Comparison of ENCODE assay signal across 8 cellular contexts in the genomic region with DNA sequence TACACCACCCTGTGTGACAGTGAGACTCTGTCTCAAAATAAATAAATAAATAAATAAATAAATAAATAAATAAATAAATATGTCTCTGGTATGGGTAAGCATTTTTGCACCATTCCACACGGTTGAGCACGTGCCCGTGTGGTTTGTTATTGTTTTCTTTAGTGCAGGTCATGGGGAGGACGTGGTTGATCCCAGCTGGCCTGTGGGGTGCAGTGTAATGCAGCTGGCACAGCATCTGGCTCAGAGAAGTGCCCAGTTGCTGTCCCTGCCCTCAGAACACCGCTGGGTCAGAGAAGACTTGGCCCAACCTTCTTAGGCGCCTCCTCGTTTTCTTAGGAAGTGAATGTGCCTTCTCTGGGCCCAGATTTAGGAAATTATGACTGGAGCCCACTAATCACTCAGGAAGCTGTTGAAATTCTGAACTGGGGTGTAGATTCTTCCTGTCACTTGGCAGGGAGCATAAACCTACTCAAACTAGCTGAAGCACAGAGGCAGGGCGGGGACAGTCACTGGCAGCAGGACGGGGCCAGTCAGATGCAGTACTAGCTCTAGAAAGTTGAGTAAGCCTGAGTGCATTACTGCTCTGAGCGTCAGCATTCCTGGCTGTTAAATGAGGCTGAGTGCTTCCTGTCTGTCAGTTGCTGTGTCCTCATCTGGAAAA.
DNase-seq lines count a peak whose midpoint lies in the region; ATAC-seq and TF ChIP-seq lines count a peak whose summit lies in the region.

No MANE protein-coding gene starts in this region.

- H4K20me1 ChIP-seq in hepatocyte (ENCODE audit: insufficient read depth, poor library complexity, severe bottlenecking) = no peaks in the 10 kb centered on the region

- H3K36me3 ChIP-seq in sigmoid colon = peaks cover 0 to 15% (median 0%) of the 10 kb centered on the region in 4 donors
- H3K36me3 ChIP-seq in hepatocyte (replicated peaks; ENCODE audit: insufficient read depth, low read depth) = no peaks in the 10 kb centered on the region

- H3K9me3 ChIP-seq in sigmoid colon (no peaks in the 10 kb centered on the region), hepatocyte (ENCODE audit: low read depth) (no peaks in the 10 kb centered on the region)

- no peak overlapping the region for H3K27ac Mint-ChIP-seq in stimulated activated naive CD8-positive, alpha-beta T cell treated with anti-CD3 and anti-CD28 coated beads, Interleukin-15, amount 100 ng/mL, for 72 hours

- no peak overlapping the region for H3K4me3 Mint-ChIP-seq in stimulated activated naive CD8-positive, alpha-beta T cell treated with anti-CD3 and anti-CD28 coated beads, Interleukin-15, amount 100 ng/mL, for 72 hours

- no peaks in the 10 kb centered on the region for H3K79me2 ChIP-seq in hepatocyte

- H2AFZ ChIP-seq in hepatocyte = no peak overlapping the region

- no peak overlapping the region for H3K4me3 ChIP-seq in sigmoid colon
- no peak overlapping the region for H3K4me3 ChIP-seq in hepatocyte

- DNase-seq in GM03348 (ENCODE audit: low spot score) (peak; percentile 90), glomerular visceral epithelial cell (ENCODE audit: extremely low spot score) (peak; percentile 72), sigmoid colon (peak; percentile 93), hepatocyte (ENCODE audit: low spot score) (no peak)
- DNase-seq in stimulated activated naive CD8-positive, alpha-beta T cell treated with anti-CD3 and anti-CD28 coated beads, Interleukin-15, amount 100 ng/mL, for 72 hours = no peak

- ATAC-seq in SK-N-SH treated with all-trans-retinoic acid at 6 μM for 48 hours = peak; percentile 87
- ATAC-seq in GM21723 (IDR thresholded peaks at IDR 0.05; ENCODE audit: unreplicated experiment) = no peak
- ATAC-seq in GM18867 (IDR thresholded peaks at IDR 0.05; ENCODE audit: unreplicated experiment) = no peak
- ATAC-seq in stimulated activated naive CD8-positive, alpha-beta T cell treated with anti-CD3 and anti-CD28 coated beads, Interleukin-15, amount 100 ng/mL, for 72 hours = no peak

- intact Hi-C loops in sigmoid colon (cut with DNase I) = loop anchor here (10.0 kb wide), 2 partner anchors 208 to 268 kb away; a partner anchor contains a TSS

- no peak for TF ChIP-seq EP300 in sigmoid colon (IDR thresholded peaks at IDR 0.05)

- TF ChIP-seq POLR2A in sigmoid colon (IDR thresholded peaks at IDR 0.05) = no peak

- WGBS in sigmoid colon, 2 donors = 55 to 59% methylated on average over 10 of the region's 10 CpGs
- WGBS in hepatocyte (ENCODE audit: low lambda C conversion rate, missing lambda C conversion rate) = 81% methylated on average over 10 of the region's 10 CpGs

- no peaks in the 10 kb centered on the region for H3K9me3 Mint-ChIP-seq in stimulated activated naive CD8-positive, alpha-beta T cell treated with anti-CD3 and anti-CD28 coated beads, Interleukin-15, amount 100 ng/mL, for 72 hours

- H3K27me3 ChIP-seq in sigmoid colon (no peaks in the 10 kb centered on the region), hepatocyte (no peaks in the 10 kb centered on the region)

- peaks cover 0 to 6% (median 2%) of the 10 kb centered on the region in 4 donors for H3K4me1 ChIP-seq in sigmoid colon
- peaks cover 3% of the 10 kb centered on the region for H3K4me1 ChIP-seq in hepatocyte (ENCODE audit: insufficient read depth)

- peaks cover 21% of the 10 kb centered on the region for H3K4me1 Mint-ChIP-seq in stimulated activated naive CD8-positive, alpha-beta T cell treated with anti-CD3 and anti-CD28 coated beads, Interleukin-15, amount 100 ng/mL, for 72 hours

- no peaks in the 10 kb centered on the region for H3K9me2 ChIP-seq in hepatocyte (replicated peaks; ENCODE audit: insufficient read depth)

- peak overlapping the region; percentile 58 to 79 (median 64) for H3K27ac ChIP-seq in sigmoid colon
- no peak overlapping the region for H3K27ac ChIP-seq in hepatocyte

- no peaks in the 10 kb centered on the region for H3K27me3 Mint-ChIP-seq in stimulated activated naive CD8-positive, alpha-beta T cell treated with anti-CD3 and anti-CD28 coated beads, Interleukin-15, amount 100 ng/mL, for 72 hours

- TF ChIP-seq CTCF in sigmoid colon (IDR thresholded peaks at IDR 0.05) (no peak), hepatocyte (IDR thresholded peaks at IDR 0.05; ENCODE audit: poor library complexity) (no peak)

- no peak overlapping the region for H3K4me2 ChIP-seq in hepatocyte

TF ChIP-seq in SK-N-SH treated with all-trans-retinoic acid at 6 μM for 48 hours, 23 proteins besides CTCF, POLR2A, EP300 and RAD21:
- TF ChIP-seq ZNF8 (CRISPR knock-in tag; IDR thresholded peaks at IDR 0.05) = no peak
- no peak for TF ChIP-seq BACH2 (CRISPR knock-in tag; IDR thresholded peaks at IDR 0.05; ENCODE audit: borderline replicate concordance)
- TF ChIP-seq, protein P1, sequence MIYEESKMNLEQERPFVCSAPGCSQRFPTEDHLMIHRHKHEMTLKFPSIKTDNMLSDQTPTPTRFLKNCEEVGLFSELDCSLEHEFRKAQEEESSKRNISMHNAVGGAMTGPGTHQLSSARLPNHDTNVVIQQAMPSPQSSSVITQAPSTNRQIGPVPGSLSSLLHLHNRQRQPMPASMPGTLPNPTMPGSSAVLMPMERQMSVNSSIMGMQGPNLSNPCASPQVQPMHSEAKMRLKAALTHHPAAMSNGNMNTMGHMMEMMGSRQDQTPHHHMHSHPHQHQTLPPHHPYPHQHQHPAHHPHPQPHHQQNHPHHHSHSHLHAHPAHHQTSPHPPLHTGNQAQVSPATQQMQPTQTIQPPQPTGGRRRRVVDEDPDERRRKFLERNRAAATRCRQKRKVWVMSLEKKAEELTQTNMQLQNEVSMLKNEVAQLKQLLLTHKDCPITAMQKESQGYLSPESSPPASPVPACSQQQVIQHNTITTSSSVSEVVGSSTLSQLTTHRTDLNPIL (CRISPR knock-in tag; IDR thresholded peaks at IDR 0.05; ENCODE audit: low read depth) = no peak
- TF ChIP-seq, protein P2, sequence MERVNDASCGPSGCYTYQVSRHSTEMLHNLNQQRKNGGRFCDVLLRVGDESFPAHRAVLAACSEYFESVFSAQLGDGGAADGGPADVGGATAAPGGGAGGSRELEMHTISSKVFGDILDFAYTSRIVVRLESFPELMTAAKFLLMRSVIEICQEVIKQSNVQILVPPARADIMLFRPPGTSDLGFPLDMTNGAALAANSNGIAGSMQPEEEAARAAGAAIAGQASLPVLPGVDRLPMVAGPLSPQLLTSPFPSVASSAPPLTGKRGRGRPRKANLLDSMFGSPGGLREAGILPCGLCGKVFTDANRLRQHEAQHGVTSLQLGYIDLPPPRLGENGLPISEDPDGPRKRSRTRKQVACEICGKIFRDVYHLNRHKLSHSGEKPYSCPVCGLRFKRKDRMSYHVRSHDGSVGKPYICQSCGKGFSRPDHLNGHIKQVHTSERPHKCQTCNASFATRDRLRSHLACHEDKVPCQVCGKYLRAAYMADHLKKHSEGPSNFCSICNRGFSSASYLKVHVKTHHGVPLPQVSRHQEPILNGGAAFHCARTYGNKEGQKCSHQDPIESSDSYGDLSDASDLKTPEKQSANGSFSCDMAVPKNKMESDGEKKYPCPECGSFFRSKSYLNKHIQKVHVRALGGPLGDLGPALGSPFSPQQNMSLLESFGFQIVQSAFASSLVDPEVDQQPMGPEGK (CRISPR knock-in tag; IDR thresholded peaks at IDR 0.05; ENCODE audit: borderline replicate concordance) = no peak
- no peak for TF ChIP-seq TCF4 (CRISPR knock-in tag; IDR thresholded peaks at IDR 0.05; ENCODE audit: borderline replicate concordance)
- no peak for TF ChIP-seq ZFP30 (CRISPR knock-in tag; IDR thresholded peaks at IDR 0.05)
- no peak for TF ChIP-seq TOX (CRISPR knock-in tag; IDR thresholded peaks at IDR 0.05; ENCODE audit: borderline replicate concordance)

Comparison
In these comparisons a context has a peak if more than half of its experiments do, and no peak if none do; other contexts are left out.
1. DNase-seq: peak in GM03348 (single experiment), glomerular visceral epithelial cell (single experiment) and sigmoid colon (single experiment); none in stimulated activated naive CD8-positive, alpha-beta T cell treated with anti-CD3 and anti-CD28 coated beads, Interleukin-15, amount 100 ng/mL, for 72 hours (0 of 2) and hepatocyte (single experiment).